In the genomic region with DNA sequence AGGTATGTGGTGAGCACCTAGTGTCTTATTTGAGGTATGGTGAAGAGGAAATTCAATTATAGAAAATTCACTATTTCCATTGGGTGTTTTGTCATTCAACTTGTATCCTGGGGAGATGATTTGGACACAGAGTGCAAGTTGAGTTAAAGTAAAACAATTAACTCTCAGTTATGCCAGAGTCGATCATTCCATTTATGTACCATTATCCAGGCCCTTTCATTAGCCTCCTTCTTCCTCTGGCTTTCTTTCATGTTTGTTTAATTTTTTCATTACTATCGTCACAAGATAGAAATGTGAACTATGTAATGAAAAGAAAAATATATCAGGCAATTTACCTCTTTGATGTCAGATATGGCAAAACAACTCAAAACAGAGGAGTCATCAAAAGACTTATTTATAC, we compare ENCODE assay signal across 26 cellular contexts.
"Had no signal": no experiment of that assay in that cellular context is flagged by ENCODE, and none has a peak within 500 bp of the region (broad histone marks: within the 10 kb centered on the region; RNA-seq: fewer than 3 reads in every experiment).

No MANE protein-coding gene starts in this region.

- H3K9me3 Mint-ChIP-seq: nephron had no signal

- H3K9me3 ChIP-seq: adrenal gland, ascending aorta, left ventricle myocardium inferior, neutrophil, pancreas, psoas muscle, right atrium auricular region, tibial artery had no signal

- FAIRE-seq: bronchial epithelial cell, pancreas had no signal

- H2AFZ ChIP-seq: hepatocyte had no signal

- H3K36me3 ChIP-seq: adrenal gland, ascending aorta, left ventricle myocardium inferior, neutrophil, pancreas, right atrium auricular region, tibial artery, WERI-Rb-1 had no signal

- H3K27me3 ChIP-seq: adrenal gland, ascending aorta, foreskin keratinocyte, hepatocyte, neutrophil, pancreas, right atrium auricular region, tibial artery had no signal

- H3K4me1 ChIP-seq: adrenal gland, ascending aorta, left ventricle myocardium inferior, pancreas, psoas muscle, right atrium auricular region, tibial artery had no signal

- H3K4me3 ChIP-seq: adrenal gland, ascending aorta, coronary artery, hepatocyte, left ventricle myocardium inferior, pancreas, psoas muscle, right atrium auricular region, tibial artery had no signal

- H3K36me3 Mint-ChIP-seq: activated naive CD4-positive, alpha-beta T cell treated with anti-CD3 and anti-CD28 coated beads, Interleukin-2, amount 50 U/mL, for 72 hours; T-cell had no signal

- H3K4me3 Mint-ChIP-seq: activated CD4-positive, alpha-beta T cell treated with anti-CD3 and anti-CD28 coated beads, Interleukin-2, amount 10 ng/mL, durations not matched to agents 7 days and 5 days; activated CD8-positive, alpha-beta T cell treated with anti-CD3 and anti-CD28 coated beads, Interleukin-2, amount 10 ng/mL, durations not matched to agents 7 days and 5 days; activated T-helper 1 cell treated with anti-CD3 and anti-CD28 coated beads, Interleukin-12 subunit alpha, Interleukin-12 subunit beta, Interleukin-2, Interleukin-4 antibody, amounts not matched to agents 30 ng/mL and 10 ng/mL and 1 ng/mL, durations not matched to agents 14 hours and 24 hours and 36 hours; nephron; T-cell; T-helper 2 cell treated with Interferon-gamma antibody and Interleukin-4, amounts not matched to agents 5 μg/mL and 100 μg/mL, for 36 hours had no signal

- H3K27me3 Mint-ChIP-seq: activated CD4-positive, alpha-beta T cell treated with anti-CD3 and anti-CD28 coated beads, Interleukin-2, amount 10 ng/mL, durations not matched to agents 7 days and 5 days; T-cell had no signal

- H3K27ac Mint-ChIP-seq: activated CD4-positive, alpha-beta T cell treated with anti-CD3 and anti-CD28 coated beads, Interleukin-2, amount 10 ng/mL, durations not matched to agents 7 days and 5 days; activated CD8-positive, alpha-beta T cell treated with anti-CD3 and anti-CD28 coated beads, Interleukin-2, amount 10 ng/mL, durations not matched to agents 7 days and 5 days; activated naive CD4-positive, alpha-beta T cell treated with anti-CD3 and anti-CD28 coated beads, Interleukin-2, amount 50 U/mL, for 72 hours; activated T-helper 1 cell treated with anti-CD3 and anti-CD28 coated beads, Interleukin-12 subunit alpha, Interleukin-12 subunit beta, Interleukin-2, Interleukin-4 antibody, amounts not matched to agents 30 ng/mL and 10 ng/mL and 1 ng/mL, durations not matched to agents 14 hours and 24 hours and 36 hours; nephron; T-cell; T-helper 2 cell treated with Interferon-gamma antibody and Interleukin-4, amounts not matched to agents 5 μg/mL and 100 μg/mL, for 36 hours had no signal

- H3K27ac ChIP-seq: adrenal gland, ascending aorta, coronary artery, left ventricle myocardium inferior, neutrophil, pancreas, psoas muscle, right atrium auricular region, tibial artery, WERI-Rb-1 had no signal

- H3K4me2 ChIP-seq: hepatocyte had no signal

- H3K4me1 Mint-ChIP-seq: activated CD4-positive, alpha-beta T cell treated with anti-CD3 and anti-CD28 coated beads, Interleukin-2, amount 10 ng/mL, durations not matched to agents 7 days and 5 days; nephron; T-cell had no signal

- H3K79me2 ChIP-seq: hepatocyte had no signal

- DNase-seq: activated CD4-positive, alpha-beta T cell treated with anti-CD3 and anti-CD28 coated beads, Interleukin-2, amount 10 ng/mL, durations not matched to agents 7 days and 5 days; activated CD4-positive, CD25-positive, alpha-beta regulatory T cell treated with anti-CD3 and anti-CD28 coated beads, Interleukin-2, amount 50 U/mL, for 72 hours; activated CD8-positive, alpha-beta T cell treated with anti-CD3 and anti-CD28 coated beads, Interleukin-2, amount 10 ng/mL, durations not matched to agents 7 days and 5 days; activated gamma-delta T cell; adrenal gland; erythroblast; kidney glomerular epithelial cell; left ventricle myocardium inferior; pancreas; psoas muscle; stimulated activated CD4-positive, alpha-beta T cell treated with anti-CD3 and anti-CD28 coated beads, Interleukin-4, amount 100 ng/mL, for 4 hours; stimulated activated naive CD8-positive, alpha-beta T cell treated with anti-CD3 and anti-CD28 coated beads, Interleukin-15, Interleukin-2, amounts not matched to agents 100 U/mL and 50 U/mL, for 24 hours; T-cell; tibial artery; WERI-Rb-1 had no signal

- ATAC-seq: activated CD8-positive, alpha-beta T cell treated with anti-CD3 and anti-CD28 coated beads, Interleukin-2, amount 10 ng/mL, durations not matched to agents 7 days and 5 days; activated naive CD4-positive, alpha-beta T cell treated with anti-CD3 and anti-CD28 coated beads, Interleukin-2, amount 50 U/mL, for 72 hours; pancreas; psoas muscle; stimulated activated naive CD8-positive, alpha-beta T cell treated with anti-CD3 and anti-CD28 coated beads, Interleukin-15, Interleukin-2, amounts not matched to agents 100 U/mL and 50 U/mL, for 24 hours; T-cell had no signal
